Comparison of ENCODE assay signal across 25 cellular contexts in the genomic region with DNA sequence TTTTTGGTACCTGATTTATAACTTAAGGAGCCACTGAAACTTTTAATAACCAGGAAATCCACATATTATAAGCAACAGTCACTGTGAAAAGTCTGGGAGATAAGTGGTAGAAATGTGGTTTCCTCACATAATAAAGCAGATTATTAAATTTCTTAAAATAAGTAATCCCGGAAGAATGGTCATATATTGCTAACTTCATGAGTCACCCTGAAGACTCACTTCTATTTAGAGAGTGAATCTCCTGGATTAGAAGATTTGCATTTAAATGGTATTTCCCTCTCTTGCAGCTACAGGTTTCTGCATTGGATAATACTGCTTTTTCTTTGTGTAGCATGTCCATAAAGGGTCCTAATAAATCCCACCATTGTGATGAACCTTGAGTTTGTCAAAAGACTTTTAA.
DNase-seq lines count a peak whose midpoint lies in the region; ATAC-seq, FAIRE-seq and TF ChIP-seq lines count a peak whose summit lies in the region.
"Had no signal": no experiment of that assay in that cellular context is flagged by ENCODE, and none has a peak within 500 bp of the region (broad histone marks: within the 10 kb centered on the region; RNA-seq: fewer than 3 reads in every experiment).

No MANE protein-coding gene starts in this region.

- H3K4me3 Mint-ChIP-seq in neural progenitor cell, result no peak overlapping the region
- H3K4me3 Mint-ChIP-seq: CD4-positive, CD25-positive, alpha-beta regulatory T cell; GM23338 had no signal

- no peak overlapping the region for H2AFZ ChIP-seq in neural progenitor cell (replicated peaks)
- H2AFZ ChIP-seq: GM23338 had no signal

- no peaks in the 10 kb centered on the region for H3K9me3 Mint-ChIP-seq in neural progenitor cell
- H3K9me3 Mint-ChIP-seq: GM23338 had no signal

- no peak for ATAC-seq in GM18502 (IDR thresholded peaks at IDR 0.05; ENCODE audit: poor library complexity, unreplicated experiment)
- ATAC-seq: GM23338 had no signal

- H4K20me1 ChIP-seq in neural progenitor cell (ENCODE audit: low read depth), result no peaks in the 10 kb centered on the region

- no peaks in the 10 kb centered on the region for H3K9me3 ChIP-seq in neural progenitor cell (ENCODE audit: low read depth)
- H3K9me3 ChIP-seq in ascending aorta, result no peaks in the 10 kb centered on the region
- H3K9me3 ChIP-seq: HAP-1, Peyer's patch had no signal

- no peak overlapping the region for H3K27ac Mint-ChIP-seq in neural progenitor cell
- H3K27ac Mint-ChIP-seq: CD4-positive, CD25-positive, alpha-beta regulatory T cell had no signal

- intact Hi-C loops in ascending aorta (cut with DNase I), result no loop called here

- H3K79me2 ChIP-seq in neural progenitor cell (ENCODE audit: low read depth), result no peaks in the 10 kb centered on the region

- H3K4me1 Mint-ChIP-seq in neural progenitor cell, result peaks cover 6% of the 10 kb centered on the region
- H3K4me1 Mint-ChIP-seq: CD4-positive, CD25-positive, alpha-beta regulatory T cell had no signal

- no peak overlapping the region for H3K9ac ChIP-seq in neural progenitor cell
- H3K9ac ChIP-seq: KMS-11 had no signal

- H3K36me3 ChIP-seq in neural progenitor cell (no peaks in the 10 kb centered on the region), ascending aorta (no peaks in the 10 kb centered on the region)
- H3K36me3 ChIP-seq: HAP-1, Peyer's patch had no signal

- H3K27ac ChIP-seq in neural progenitor cell (no peak overlapping the region), ascending aorta (no peak overlapping the region)
- H3K27ac ChIP-seq: KMS-11, Peyer's patch had no signal

- DNase-seq in GM03348 (ENCODE audit: low spot score) (peak; percentile 3), RCC 7860 (ENCODE audit: low spot score) (peak; percentile 9), epithelial cell of esophagus (ENCODE audit: low read depth) (peak; percentile 15), neural progenitor cell (ENCODE audit: low spot score) (no peak), amygdala (lab: John Stamatoyannopoulos, UW) (no peak), AG08396 (ENCODE audit: low spot score) (no peak), ascending aorta (ENCODE audit: low spot score in 2 of 2) (no peak)
- DNase-seq: CD4-positive, CD25-positive, alpha-beta regulatory T cell; COR-L47; DMS79 treated with DMSO at 0.1 percent for 48 hours; NCI-H1092 treated with DMSO at 0.1 percent for 48 hours; NCI-H146; NCI-H2029; NCI-H345; NCI-H524 treated with DMSO at 0.1 percent for 48 hours; NCI-H82; Peyer's patch; Right ventricle myocardium superior had no signal

- H3K27me3 ChIP-seq in neural progenitor cell (no peaks in the 10 kb centered on the region), ascending aorta (no peaks in the 10 kb centered on the region)
- H3K27me3 ChIP-seq: Peyer's patch had no signal

- peak overlapping the region; percentile 7 for H3K4me2 ChIP-seq in neural progenitor cell
- H3K4me2 ChIP-seq: GM23338, KMS-11 had no signal

- peak; percentile 62 for FAIRE-seq in RCC 7860 (lab: Jason Lieb, UNC)
- FAIRE-seq: A204.1, GM12878, HTR-8/SVneo had no signal

- H3F3A ChIP-seq in neural progenitor cell (ENCODE audit: low read depth), result no peaks in the 10 kb centered on the region

- no peaks in the 10 kb centered on the region for H3K36me3 Mint-ChIP-seq in neural progenitor cell
- H3K36me3 Mint-ChIP-seq: CD4-positive, CD25-positive, alpha-beta regulatory T cell had no signal

- TF ChIP-seq CTCF in epithelial cell of esophagus (IDR thresholded peaks at IDR 0.05; ENCODE audit: insufficient read depth, low read depth, low read length, missing control alignments) (no peak), neural progenitor cell (IDR thresholded peaks at IDR 0.05) (no peak), ascending aorta (IDR thresholded peaks at IDR 0.05) (no peak)

- no peak overlapping the region for H3K4me3 ChIP-seq in epithelial cell of esophagus (ENCODE audit: low read length)
- no peak overlapping the region for H3K4me3 ChIP-seq in neural progenitor cell
- no peak overlapping the region for H3K4me3 ChIP-seq in ascending aorta
- H3K4me3 ChIP-seq: GM12878, GM23338, HAP-1, Peyer's patch had no signal

- H3K4me1 ChIP-seq in neural progenitor cell, result peaks cover 6% of the 10 kb centered on the region
- H3K4me1 ChIP-seq in ascending aorta, result no peaks in the 10 kb centered on the region
- H3K4me1 ChIP-seq: Peyer's patch had no signal

- peaks cover 4% of the 10 kb centered on the region for H3K27me3 Mint-ChIP-seq in neural progenitor cell (ENCODE audit: insufficient read depth, low read depth)
- H3K27me3 Mint-ChIP-seq: CD4-positive, CD25-positive, alpha-beta regulatory T cell had no signal

Comparison
In these comparisons a context has a peak if more than half of its experiments do, and no peak if none do; other contexts are left out.
1. DNase-seq: peak in GM03348 (single experiment), RCC 7860 (single experiment) and epithelial cell of esophagus (single experiment); none in neural progenitor cell (single experiment), amygdala (0 of 56), AG08396 (single experiment) and ascending aorta (0 of 2).